ENCODE assay signal across 17 cellular contexts in the genomic region with DNA sequence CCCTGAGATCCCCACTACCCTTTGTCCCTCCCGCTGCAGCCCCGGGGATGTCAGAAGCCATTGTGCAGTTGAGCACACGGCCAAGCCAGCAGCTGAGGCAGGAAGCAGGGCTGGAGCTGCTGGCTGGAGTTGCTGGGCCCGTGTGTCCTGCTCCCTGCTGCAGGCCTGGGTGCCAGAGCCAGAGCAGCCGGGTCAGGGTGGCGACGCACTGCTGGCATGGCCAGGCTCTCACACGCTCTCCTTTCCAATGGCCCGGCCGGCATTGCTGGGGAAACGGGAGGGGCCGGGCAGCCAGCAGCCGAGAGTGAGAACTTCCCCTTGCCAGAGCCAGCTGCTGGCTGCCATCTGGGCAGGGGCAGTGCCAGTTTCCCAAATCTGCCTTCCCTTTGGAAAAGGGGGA.
DNase-seq lines count a peak whose midpoint lies in the region; ATAC-seq, FAIRE-seq and TF ChIP-seq lines count a peak whose summit lies in the region.
"Had no signal": no experiment of that assay in that cellular context is flagged by ENCODE, and none has a peak within 500 bp of the region (broad histone marks: within the 10 kb centered on the region; RNA-seq: fewer than 3 reads in every experiment).

No MANE protein-coding gene starts in this region.

- 18 to 32% methylated on average over 13 of the region's 13 CpGs for WGBS in aorta, 2 donors

- POLR2A ChIA-PET in Panc1 (lab: Charles Lee), result no interaction called here
- POLR2A ChIA-PET in PC-9 (lab: Charles Lee; ENCODE audit: unreplicated experiment), result no interaction called here

- in situ Hi-C loops in Panc1 (cut with HindIII; ENCODE audit: low pct_unique_long_range_greater_than_20kb, low sequenced_read_pairs) (no loop called here), brain microvascular endothelial cell (cut with HindIII; ENCODE audit: low pct_ligation_motif_present, low sequenced_read_pairs) (no loop called here)

- H3F3A ChIP-seq in PC-9 (ENCODE audit: insufficient read depth, low read depth), result no peaks in the 10 kb centered on the region

- no peaks in the 10 kb centered on the region; the same call in 1 of the 2 replicates for H3K9me2 ChIP-seq in PC-9 (ENCODE audit: insufficient read depth)

- H3K36me3 ChIP-seq in Panc1 (ENCODE audit: control insufficient read depth, insufficient read depth, low read length) (no peaks in the 10 kb centered on the region), aorta (ENCODE audit: control insufficient read depth in 1 of 2, insufficient read depth in 2 of 2, low read length in 1 of 2) (no peaks in the 10 kb centered on the region), PC-9 (ENCODE audit: low read depth) (no peaks in the 10 kb centered on the region), brain microvascular endothelial cell (replicated peaks) (no peaks in the 10 kb centered on the region)
- H3K36me3 ChIP-seq: breast epithelium, esophagus muscularis mucosa had no signal

- DNase-seq in Panc1 (ENCODE audit: low read depth, low spot score) (no peak), frontal cortex (ENCODE audit: low spot score in 2 of 2) (peak; percentile 32 to 34), middle frontal gyrus (ENCODE audit: extremely low spot score, low spot score) (peak; percentile 20), aorta (peak in 1 of 2 donors; percentile 53), PC-9 (no peak), DMS53 treated with DMSO at 0.1 percent for 48 hours (lab: John Stamatoyannopoulos, UW; ENCODE audit: unreplicated experiment) (no peak), brain microvascular endothelial cell (no peak)
- DNase-seq: activated CD4-positive, alpha-beta T cell treated with anti-CD3 and anti-CD28 coated beads, Interleukin-2, amount 50 U/mL, for 4 hours; activated T-cell treated with anti-CD3 and anti-CD28 coated beads, Interleukin-2, amount 50 U/mL, for 24 hours; GDM1; IMR-90; NCI-H2081; NCI-H526 treated with DMSO at 0.1 percent for 48 hours had no signal

- no peak for FAIRE-seq in frontal cortex (lab: Jason Lieb, UNC)
- FAIRE-seq: GM12878, keratinocyte had no signal

- H3K27me3 ChIP-seq in Panc1 (ENCODE audit: control insufficient read depth, insufficient read depth, low read length) (peaks cover 2% of the 10 kb centered on the region; the same call in 1 of the 2 replicates), aorta (ENCODE audit: control insufficient read depth in 1 of 2, insufficient read depth in 2 of 2, low read length in 1 of 2) (no peaks in the 10 kb centered on the region), PC-9 (ENCODE audit: insufficient read depth, low read depth) (no peaks in the 10 kb centered on the region), brain microvascular endothelial cell (replicated peaks) (no peaks in the 10 kb centered on the region)
- H3K27me3 ChIP-seq: breast epithelium, esophagus muscularis mucosa had no signal

- no TSS peak for BruUV-seq in Panc1 (replicated peaks; lab: Mats Ljungman, UMichigan)
- no TSS peak for BruUV-seq in PC-9 (replicated peaks; lab: Mats Ljungman, UMichigan)

- CTCF ChIA-PET in Panc1 (lab: Charles Lee), result no interaction called here
- CTCF ChIA-PET in PC-9 (lab: Charles Lee), result no interaction called here

- intact Hi-C loops in Panc1 (cut with micrococcal nuclease; ENCODE audit: unreplicated experiment) (no loop called here), aorta (cut with DNase I) (no loop called here), PC-9 (cut with micrococcal nuclease; ENCODE audit: unreplicated experiment) (no loop called here)

- 0 out of 2 replicates have a peak, but pooled peaks have one; percentile 38 for ATAC-seq in Panc1
- ATAC-seq in aorta (ENCODE audit: low FRiP score), result peak; percentile 61
- ATAC-seq: GM12878 had no signal

- H3K79me2 ChIP-seq in PC-9 (ENCODE audit: low read depth), result no peaks in the 10 kb centered on the region

- no peak for TF ChIP-seq CTCF in Panc1 (IDR thresholded peaks at IDR 0.05)
- no peak for TF ChIP-seq CTCF in PC-9 (conservative IDR thresholded peaks at IDR 0.05)
- no peak for TF ChIP-seq CTCF in brain microvascular endothelial cell (IDR thresholded peaks at IDR 0.05; ENCODE audit: low read depth, low read length, missing control alignments)

- H3K27ac ChIP-seq in Panc1 (ENCODE audit: low read length) (no peak overlapping the region), aorta (ENCODE audit: low read depth in 1 of 2, low read length in 2 of 2) (peak overlapping the region in 1 of 2 donors; percentile 8), PC-9 (no peak overlapping the region), brain microvascular endothelial cell (no peak overlapping the region)
- H3K27ac ChIP-seq: breast epithelium, esophagus muscularis mucosa had no signal

- H3K4me2 ChIP-seq in PC-9, result no peak overlapping the region

- no peaks in the 10 kb centered on the region for H4K20me1 ChIP-seq in PC-9 (ENCODE audit: insufficient read depth)

- no peak overlapping the region for H3K4me3 ChIP-seq in Panc1 (ENCODE audit: low read depth in 2 of 2, low read length in 2 of 2)
- H3K4me3 ChIP-seq in aorta (ENCODE audit: low read length in 2 of 2), result no peak overlapping the region
- H3K4me3 ChIP-seq in PC-9, result no peak overlapping the region
- no peak overlapping the region for H3K4me3 ChIP-seq in brain microvascular endothelial cell (ENCODE audit: low read depth, low read length)
- H3K4me3 ChIP-seq: esophagus muscularis mucosa, GM12878 had no signal

- H2AFZ ChIP-seq in PC-9, result no peak overlapping the region

- no peaks in the 10 kb centered on the region for H3K4me1 ChIP-seq in Panc1 (ENCODE audit: control insufficient read depth, insufficient read depth, low read length)
- H3K4me1 ChIP-seq in aorta (ENCODE audit: control insufficient read depth in 1 of 2, insufficient read depth in 2 of 2, low read length in 2 of 2), result no peaks in the 10 kb centered on the region
- no peaks in the 10 kb centered on the region for H3K4me1 ChIP-seq in PC-9 (replicated peaks; ENCODE audit: insufficient read depth)
- H3K4me1 ChIP-seq: breast epithelium, esophagus muscularis mucosa had no signal

- H3K9me3 ChIP-seq in Panc1 (ENCODE audit: control insufficient read depth, insufficient read depth, low read depth, low read length), result no peaks in the 10 kb centered on the region
- H3K9me3 ChIP-seq in aorta (ENCODE audit: control insufficient read depth, low read length), result peaks cover under 1% of the 10 kb centered on the region
- H3K9me3 ChIP-seq in PC-9 (ENCODE audit: insufficient read depth, low read depth), result no peaks in the 10 kb centered on the region
- H3K9me3 ChIP-seq: breast epithelium, esophagus muscularis mucosa had no signal

Comparison
In these comparisons a context has a peak if more than half of its experiments do, and no peak if none do; other contexts are left out.
1. DNase-seq: peak in frontal cortex (2 of 2) and middle frontal gyrus (single experiment); none in Panc1 (single experiment), PC-9 (0 of 2), DMS53 treated with DMSO at 0.1 percent for 48 hours (single experiment) and brain microvascular endothelial cell (single experiment).